Comparison of ENCODE assay signal across 7 cellular contexts in the genomic region with DNA sequence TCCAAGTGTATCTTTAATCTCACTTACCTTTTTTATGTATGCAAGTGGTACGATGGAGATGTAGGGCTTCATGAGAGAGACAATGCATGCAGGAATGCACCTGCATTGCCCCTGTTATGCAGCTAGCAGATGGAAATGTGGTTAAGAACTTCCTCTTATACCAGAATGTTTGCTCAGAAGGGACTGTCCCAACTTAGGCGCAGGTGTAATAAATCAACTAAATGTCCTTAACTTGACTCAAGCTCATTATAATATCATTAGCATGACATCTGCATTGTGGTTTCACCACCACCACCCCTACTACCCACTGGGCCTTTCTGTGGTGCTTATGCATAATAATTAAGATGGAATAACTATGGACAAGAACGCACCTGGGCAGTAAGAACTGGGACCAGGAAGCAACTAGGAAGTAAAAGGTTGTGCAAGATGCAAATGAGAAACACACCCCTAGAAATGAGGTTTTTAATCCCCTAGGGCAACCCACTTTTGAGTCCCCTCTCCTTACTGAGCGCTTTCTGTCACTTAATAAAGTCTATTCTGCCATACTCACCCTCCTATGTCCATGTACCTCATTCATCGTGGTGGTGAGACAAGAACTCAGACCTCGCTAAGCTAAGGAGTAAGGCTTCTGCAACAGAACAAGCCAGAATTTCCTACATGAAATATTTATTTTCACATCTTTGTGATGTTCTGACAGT.
DNase-seq lines count a peak whose midpoint lies in the region; ATAC-seq lines count a peak whose summit lies in the region.

No MANE protein-coding gene starts in this region.

- CTCF ChIA-PET in activated CD4-positive, alpha-beta memory T cell treated with anti-CD3 and anti-CD28 coated beads for 36 hours (lab: Charles Lee), result no interaction called here

- intact Hi-C loops in activated CD4-positive, alpha-beta memory T cell treated with anti-CD3 and anti-CD28 coated beads for 36 hours (cut with micrococcal nuclease), result loop anchor here (1.0 to 10.0 kb wide), 6 partner anchors 9 to 1485 kb away; partner anchors contain the start of genes RO60 and UCHL5

- peak; percentile 64 for DNase-seq in activated CD4-positive, alpha-beta memory T cell treated with anti-CD3 and anti-CD28 coated beads for 36 hours
- DNase-seq in stimulated activated CD8-positive, alpha-beta memory T cell treated with anti-CD3 and anti-CD28 coated beads, Interleukin-12 subunit alpha, Interleukin-12 subunit beta, amount 100 ng/mL, for 4 hours (ENCODE audit: low read depth), result peak; percentile 11
- no peak for DNase-seq in hypothalamus (lab: John Stamatoyannopoulos, UW)
- DNase-seq in DMS79 treated with DMSO at 0.1 percent for 48 hours (lab: John Stamatoyannopoulos, UW), result no peak
- no peak for DNase-seq in G401 (ENCODE audit: low spot score)

- no peaks in the 10 kb centered on the region for H3K36me3 Mint-ChIP-seq in activated CD4-positive, alpha-beta memory T cell treated with anti-CD3 and anti-CD28 coated beads for 36 hours

- POLR2A ChIA-PET in activated CD4-positive, alpha-beta memory T cell treated with anti-CD3 and anti-CD28 coated beads for 36 hours (lab: Charles Lee), result no interaction called here

- peaks cover 33% of the 10 kb centered on the region for H3K4me1 Mint-ChIP-seq in activated CD4-positive, alpha-beta memory T cell treated with anti-CD3 and anti-CD28 coated beads for 36 hours (ENCODE audit: low read depth)

- in situ Hi-C loops in G401 (cut with HindIII; ENCODE audit: low sequenced_read_pairs), result no loop called here

- ATAC-seq in GM19397 (IDR thresholded peaks at IDR 0.05; ENCODE audit: unreplicated experiment) (peak; percentile 94), HG03196 (IDR thresholded peaks at IDR 0.05; ENCODE audit: unreplicated experiment) (peak; percentile 99)

- H3K4me3 Mint-ChIP-seq in activated CD4-positive, alpha-beta memory T cell treated with anti-CD3 and anti-CD28 coated beads for 36 hours, result peak overlapping the region; percentile 43

- no peaks in the 10 kb centered on the region for H3K9me3 Mint-ChIP-seq in activated CD4-positive, alpha-beta memory T cell treated with anti-CD3 and anti-CD28 coated beads for 36 hours

- H3K27ac Mint-ChIP-seq in activated CD4-positive, alpha-beta memory T cell treated with anti-CD3 and anti-CD28 coated beads for 36 hours, result no peak overlapping the region

- no peaks in the 10 kb centered on the region for H3K27me3 Mint-ChIP-seq in activated CD4-positive, alpha-beta memory T cell treated with anti-CD3 and anti-CD28 coated beads for 36 hours

Comparison
In these comparisons a context has a peak if more than half of its experiments do, and no peak if none do; other contexts are left out.
1. DNase-seq: peak in activated CD4-positive, alpha-beta memory T cell treated with anti-CD3 and anti-CD28 coated beads for 36 hours (single experiment) and stimulated activated CD8-positive, alpha-beta memory T cell treated with anti-CD3 and anti-CD28 coated beads, Interleukin-12 subunit alpha, Interleukin-12 subunit beta, amount 100 ng/mL, for 4 hours (single experiment); none in hypothalamus (0 of 51), DMS79 treated with DMSO at 0.1 percent for 48 hours (single experiment) and G401 (single experiment).